In the genomic region with DNA sequence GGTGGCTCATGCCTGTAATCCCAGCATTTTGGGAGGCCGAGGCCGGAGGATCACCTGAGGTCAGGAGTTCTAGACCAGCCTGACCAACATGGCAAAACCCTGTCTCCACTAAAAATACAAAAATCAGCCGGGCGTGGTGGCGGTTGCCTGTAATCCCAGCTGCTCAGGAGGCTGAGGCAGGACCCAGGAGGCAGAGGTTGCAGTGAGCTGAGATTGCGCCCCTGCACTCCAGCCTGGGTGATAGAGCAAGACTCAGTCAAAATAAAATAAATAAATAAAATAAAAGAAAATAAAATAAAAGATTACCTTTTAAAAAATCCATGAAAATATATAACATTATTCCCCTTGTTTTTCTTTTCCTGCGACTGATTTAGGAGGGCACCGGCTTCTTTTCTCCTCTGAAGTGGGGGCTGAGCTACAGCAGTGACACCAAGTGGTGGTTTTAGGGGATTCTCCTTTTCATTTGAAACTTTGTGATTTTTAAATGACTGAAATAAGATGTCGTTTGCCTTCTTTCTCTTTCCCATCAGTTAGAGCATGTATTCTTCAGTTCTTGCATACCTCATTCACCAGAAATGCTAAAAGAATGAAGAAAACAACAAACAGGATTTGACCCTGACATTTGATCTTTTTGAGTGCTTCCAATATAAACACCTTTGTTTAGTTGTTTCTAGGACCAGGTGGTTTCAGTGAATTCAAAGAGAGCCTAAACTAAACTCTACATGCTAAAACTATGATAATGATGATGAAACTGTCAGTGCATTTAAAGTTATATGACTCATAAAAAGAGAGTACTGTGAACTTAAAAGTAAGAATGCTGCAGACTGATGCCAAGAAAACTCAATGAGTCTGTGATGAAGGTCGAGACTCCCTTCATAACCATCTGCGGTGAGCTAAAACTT, we compare ENCODE assay signal across 9 cellular contexts. TPM values are rescaled to one million over a fixed set of nuclear protein-coding genes. Genes with fewer than 3 reads are reported as not detected.
DNase-seq lines count a peak whose midpoint lies in the region; ATAC-seq, FAIRE-seq and TF ChIP-seq lines count a peak whose summit lies in the region.
"Had no signal": no experiment of that assay in that cellular context is flagged by ENCODE, and none has a peak within 500 bp of the region (broad histone marks: within the 10 kb centered on the region; RNA-seq: fewer than 3 reads in every experiment).

No MANE protein-coding gene starts in this region.

- H3K4me1 Mint-ChIP-seq in HFFc6 (ENCODE audit: low read depth): peaks cover 6% of the 10 kb centered on the region
- H3K4me1 Mint-ChIP-seq in effector memory CD8-positive, alpha-beta T cell (ENCODE audit: low read depth in 2 of 2): no peaks in the 10 kb centered on the region
- H3K4me1 Mint-ChIP-seq: central memory CD8-positive, alpha-beta T cell had no signal

- peaks cover 10% of the 10 kb centered on the region; the same call in 1 of the 2 replicates for H3K9me3 Mint-ChIP-seq in HFFc6
- no peaks in the 10 kb centered on the region for H3K9me3 Mint-ChIP-seq in effector memory CD8-positive, alpha-beta T cell
- H3K9me3 Mint-ChIP-seq: central memory CD8-positive, alpha-beta T cell had no signal

- no peak overlapping the region for H3K4me3 Mint-ChIP-seq in HFFc6
- H3K4me3 Mint-ChIP-seq in effector memory CD8-positive, alpha-beta T cell: no peak overlapping the region
- H3K4me3 Mint-ChIP-seq: central memory CD8-positive, alpha-beta T cell had no signal

- peak overlapping the region; percentile 23 for H2AFZ ChIP-seq in parathyroid adenoma

- no peaks in the 10 kb centered on the region for H3K27me3 ChIP-seq in parathyroid adenoma (ENCODE audit: control insufficient read depth, insufficient read depth, low read length)

- H3K4me1 ChIP-seq in parathyroid adenoma: no peaks in the 10 kb centered on the region

- no peaks in the 10 kb centered on the region for H3K36me3 ChIP-seq in parathyroid adenoma (ENCODE audit: control insufficient read depth, insufficient read depth, low read length)

- peak overlapping the region; percentile 19; the same call in 1 of the 2 replicates for H3K27ac Mint-ChIP-seq in HFFc6
- H3K27ac Mint-ChIP-seq in effector memory CD8-positive, alpha-beta T cell: no peak overlapping the region

- H3K36me3 Mint-ChIP-seq in HFFc6 (ENCODE audit: low read depth): no peaks in the 10 kb centered on the region
- no peaks in the 10 kb centered on the region for H3K36me3 Mint-ChIP-seq in effector memory CD8-positive, alpha-beta T cell (ENCODE audit: insufficient read depth)

- H3K4me3 ChIP-seq in parathyroid adenoma (ENCODE audit: low read depth, low read length): no peak overlapping the region

- no peaks in the 10 kb centered on the region for H3K9me3 ChIP-seq in parathyroid adenoma (ENCODE audit: control insufficient read depth, low read length)

- no peak overlapping the region for H3K9ac ChIP-seq in parathyroid adenoma

- ATAC-seq in esophagus mucosa: peak; percentile 55
- ATAC-seq in effector memory CD8-positive, alpha-beta T cell (replicated peaks): no peak

- no peak for DNase-seq in D721Med (ENCODE audit: insufficient read length, low spot score)
- DNase-seq in HFFc6: peak; percentile 33
- DNase-seq in NCI-H774 (lab: John Stamatoyannopoulos, UW): peak; percentile 23
- no peak for DNase-seq in HuH-7.5 (ENCODE audit: low spot score)
- DNase-seq in effector memory CD8-positive, alpha-beta T cell: no peak
- DNase-seq in OCI-M2 (lab: John Stamatoyannopoulos, UW; ENCODE audit: unreplicated experiment): no peak

- TF ChIP-seq CTCF in D721Med (IDR thresholded peaks at IDR 0.05; ENCODE audit: insufficient read depth, missing control alignments) (peak; percentile 63), HFFc6 (IDR thresholded peaks at IDR 0.05) (peak; percentile 63), parathyroid adenoma (IDR thresholded peaks at IDR 0.05) (peak; percentile 57)

- H3K79me2 ChIP-seq in parathyroid adenoma: no peaks in the 10 kb centered on the region

- peaks cover 2% of the 10 kb centered on the region; the same call in 1 of the 2 replicates for H3K27me3 Mint-ChIP-seq in HFFc6 (ENCODE audit: insufficient read depth)
- H3K27me3 Mint-ChIP-seq in effector memory CD8-positive, alpha-beta T cell: peaks cover 15 to 36% of the 10 kb centered on the region in 2 donors

- no peak overlapping the region for H3K4me2 ChIP-seq in parathyroid adenoma (ENCODE audit: low read length)

- peak; percentile 76 for FAIRE-seq in D721Med (lab: Jason Lieb, UNC)

- no peak overlapping the region for H3K27ac ChIP-seq in parathyroid adenoma

RNA-seq across cellular contexts. Expression of a gene that starts 22.6 kb away (rescaled TPM):
- total RNA-seq in HFFc6 (2021; fragmentation: NEBNext Ultra II Directional; extraction: Animal tissue kit (Norgen Biotek cat#: 25700)): under 1 TPM in 1 of 6 experiments, not detected in 5; 0.17 TPM
- total RNA-seq in esophagus mucosa: 13.7 TPM

Comparison
In these comparisons a context has a peak if more than half of its experiments do, and no peak if none do; other contexts are left out.
1. DNase-seq: peak in HFFc6 (single experiment) and NCI-H774 (single experiment); none in D721Med (single experiment), HuH-7.5 (single experiment), effector memory CD8-positive, alpha-beta T cell (0 of 3) and OCI-M2 (single experiment).
2. RNA of a gene that starts 22.6 kb away (total RNA-seq): 13.7 TPM in esophagus mucosa (single experiment); 0.17 TPM in HFFc6; every median in the first group is over 10 times any median in the second.
3. Peak in every context shown above with its lines, with median percentiles within 50 percentile points of each other: CTCF ChIP-seq.